11 cellular contexts compared by ENCODE assay signal in the genomic region with DNA sequence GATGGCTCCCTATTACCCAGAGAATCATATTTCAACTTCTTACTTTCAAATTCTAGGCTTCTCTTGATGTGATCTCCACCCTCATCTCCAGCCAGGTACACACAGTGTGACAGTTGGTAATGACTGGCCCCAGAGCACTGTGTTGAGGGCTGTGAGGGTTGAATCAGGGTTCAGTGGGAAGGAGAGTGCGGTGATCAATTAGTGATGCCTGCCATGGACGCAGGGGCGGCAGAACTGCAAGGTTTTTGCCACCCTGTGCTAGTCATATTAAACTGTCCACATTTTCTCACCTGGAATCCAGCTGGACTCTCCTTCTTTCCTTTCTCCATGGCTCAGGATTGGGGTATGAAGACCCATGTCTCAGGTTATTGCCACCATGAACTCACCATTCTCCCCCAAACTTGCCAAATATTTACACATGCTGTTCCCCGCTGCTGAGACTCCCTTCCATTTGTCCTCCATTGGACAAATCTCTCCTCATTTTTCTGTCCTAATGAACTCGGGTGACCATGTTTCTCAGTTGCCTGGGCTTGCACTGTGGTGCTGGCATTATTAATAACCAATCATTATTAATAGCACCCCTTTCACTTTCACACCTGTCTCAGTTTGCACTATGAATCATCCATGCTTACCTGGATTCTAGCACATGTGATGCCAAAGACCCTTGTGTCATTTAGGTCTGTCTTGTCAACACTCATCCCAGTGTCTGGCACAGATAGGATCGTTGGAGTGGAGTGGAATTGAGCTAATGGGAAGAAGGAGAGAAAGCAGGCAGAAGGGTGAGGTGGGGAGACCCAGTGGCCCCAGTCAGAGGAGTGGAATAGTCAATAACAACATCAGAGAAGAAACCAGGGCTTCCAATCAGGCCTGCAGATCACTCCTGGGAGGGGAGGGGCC. TPM values are rescaled to one million over a fixed set of nuclear protein-coding genes. Genes with fewer than 3 reads are reported as not detected.
A peak's percentile ranks its signal among the peaks of the same experiment; 100 is the strongest.
DNase-seq lines count a peak whose midpoint lies in the region; ATAC-seq and TF ChIP-seq lines count a peak whose summit lies in the region.
"Had no signal": no experiment of that assay in that cellular context is flagged by ENCODE, and none has a peak within 500 bp of the region (broad histone marks: within the 10 kb centered on the region; RNA-seq: fewer than 3 reads in every experiment).

No MANE protein-coding gene starts in this region.

- WGBS in esophagus squamous epithelium, 2 donors: 69 to 78% methylated on average over 6 of the region's 6 CpGs

- TF ChIP-seq CTCF in A673 (conservative IDR thresholded peaks at IDR 0.05; ENCODE audit: low read depth, low read length): no peak
- no peak for TF ChIP-seq CTCF in esophagus squamous epithelium (IDR thresholded peaks at IDR 0.05)
- no peak for TF ChIP-seq CTCF in HFFc6 (IDR thresholded peaks at IDR 0.05)

- H3K36me3 ChIP-seq in A673 (ENCODE audit: insufficient read depth, low read length, poor library complexity, severe bottlenecking) (no peaks in the 10 kb centered on the region), esophagus squamous epithelium (no peaks in the 10 kb centered on the region)

- no peak for TF ChIP-seq POLR2A in esophagus squamous epithelium (IDR thresholded peaks at IDR 0.05)

- no TSS peak for BruUV-seq in A673 (replicated peaks; lab: Mats Ljungman, UMichigan)

- intact Hi-C loops in A673 (cut with micrococcal nuclease; ENCODE audit: unreplicated experiment) (no loop called here), esophagus squamous epithelium (cut with DNase I) (no loop called here)

- H3K27me3 ChIP-seq in A673 (replicated peaks; ENCODE audit: insufficient read depth, low read depth, low read length, poor library complexity): no peaks in the 10 kb centered on the region
- H3K27me3 ChIP-seq in esophagus squamous epithelium: no peaks in the 10 kb centered on the region

- H3K36me3 Mint-ChIP-seq in activated naive CD4-positive, alpha-beta T cell treated with anti-CD3 and anti-CD28 coated beads, Interleukin-2, amount 50 U/mL, for 72 hours: peaks cover 0 to 10% of the 10 kb centered on the region in 2 donors
- H3K36me3 Mint-ChIP-seq in HFFc6 (ENCODE audit: low read depth): no peaks in the 10 kb centered on the region

- ATAC-seq in GM18858 (IDR thresholded peaks at IDR 0.05; ENCODE audit: unreplicated experiment): peak; percentile 36
- ATAC-seq in HG03066 (IDR thresholded peaks at IDR 0.05; ENCODE audit: low read depth, unreplicated experiment): peak; percentile 33
- no peak for ATAC-seq in activated naive CD4-positive, alpha-beta T cell treated with anti-CD3 and anti-CD28 coated beads, Interleukin-2, amount 50 U/mL, for 72 hours
- ATAC-seq: left lobe of liver had no signal

- CTCF ChIA-PET in A673 (lab: Charles Lee): no interaction called here

- H3K27me3 Mint-ChIP-seq in HFFc6 (ENCODE audit: insufficient read depth): peaks cover 49% of the 10 kb centered on the region

- no peaks in the 10 kb centered on the region for H3K9me3 Mint-ChIP-seq in activated naive CD4-positive, alpha-beta T cell treated with anti-CD3 and anti-CD28 coated beads, Interleukin-2, amount 50 U/mL, for 72 hours
- no peaks in the 10 kb centered on the region for H3K9me3 Mint-ChIP-seq in HFFc6

- H3K4me1 ChIP-seq in A673 (ENCODE audit: insufficient read depth, low read length, poor library complexity, severe bottlenecking) (peaks cover 31% of the 10 kb centered on the region), esophagus squamous epithelium (peaks cover 6 to 61% (median 10%) of the 10 kb centered on the region in 3 donors)

- DNase-seq in A673 (ENCODE audit: low spot score) (no peak), NCI-H446 (lab: John Stamatoyannopoulos, UW) (no peak), esophagus squamous epithelium (lab: John Stamatoyannopoulos, UW) (no peak), HFFc6 (no peak)
- no peak for DNase-seq in activated naive CD4-positive, alpha-beta T cell treated with anti-CD3 and anti-CD28 coated beads, Interleukin-2, amount 50 U/mL, for 72 hours (ENCODE audit: low spot score in 2 of 2)
- DNase-seq in stimulated activated CD4-positive, alpha-beta T cell treated with anti-CD3 and anti-CD28 coated beads, Interleukin-1b, Interleukin-23, amount 100 ng/mL, for 48 hours: no peak
- DNase-seq: Caco-2, NCI-H524 had no signal

- H3K4me3 Mint-ChIP-seq in HFFc6: no peak overlapping the region

- H3K27ac ChIP-seq in A673 (ENCODE audit: low read depth, low read length, poor library complexity, severe bottlenecking) (peak overlapping the region; percentile 68), esophagus squamous epithelium (peak overlapping the region in 2 of 4 donors; percentile 22 to 51)

- H3K9me3 ChIP-seq in A673 (ENCODE audit: low read depth, low read length, poor library complexity, severe bottlenecking) (no peaks in the 10 kb centered on the region), esophagus squamous epithelium (no peaks in the 10 kb centered on the region)
- H3K9me3 ChIP-seq: Caco-2 had no signal

- no peaks in the 10 kb centered on the region; the same call in 1 of the 2 replicates for H3K4me1 Mint-ChIP-seq in HFFc6 (ENCODE audit: low read depth)

- H3K4me3 ChIP-seq in A673 (ENCODE audit: low read depth, low read length, poor library complexity, severe bottlenecking) (no peak overlapping the region), esophagus squamous epithelium (no peak overlapping the region)

- peak overlapping the region; percentile 91 to 94 for H3K27ac Mint-ChIP-seq in activated naive CD4-positive, alpha-beta T cell treated with anti-CD3 and anti-CD28 coated beads, Interleukin-2, amount 50 U/mL, for 72 hours
- no peak overlapping the region for H3K27ac Mint-ChIP-seq in HFFc6

- POLR2A ChIA-PET in A673 (lab: Charles Lee; ENCODE audit: low non-redundant PET): no interaction called here

RNA-seq across cellular contexts. Expression of a gene that starts 33.9 kb away (rescaled TPM):
- 0.47 and 0.55 TPM in 2 replicates for total RNA-seq in A673 (2021)
- under 1 TPM in 1 of 2 donors, not detected in 1; 0.14 TPM for total RNA-seq in activated naive CD4-positive, alpha-beta T cell treated with anti-CD3 and anti-CD28 coated beads, Interleukin-2, amount 50 U/mL, for 72 hours
- not detected for total RNA-seq in esophagus squamous epithelium
- not detected for total RNA-seq in HFFc6 (2021; fragmentation: NEBNext Ultra II Directional; extraction: Animal tissue kit (Norgen Biotek cat#: 25700))
- total RNA-seq: left lobe of liver had no signal

RNA-seq across cellular contexts. Expression of a gene that starts 53.7 kb away (rescaled TPM):
- total RNA-seq in A673 (2021) (79.4 and 84.9 TPM in 2 replicates), esophagus squamous epithelium (10 to 100 TPM; 22.7 to 26.1 (median 23.6) TPM)
- 10 to 100 TPM; 31.1 to 34.1 TPM for total RNA-seq in activated naive CD4-positive, alpha-beta T cell treated with anti-CD3 and anti-CD28 coated beads, Interleukin-2, amount 50 U/mL, for 72 hours
- 1 to 10 TPM; 1.4 to 2.5 (median 1.9) TPM for total RNA-seq in HFFc6 (2021; fragmentation: NEBNext Ultra II Directional; extraction: Animal tissue kit (Norgen Biotek cat#: 25700))

Comparison
In these comparisons a context has a peak if more than half of its experiments do, and no peak if none do; other contexts are left out.
1. ATAC-seq: peak in GM18858 (single experiment) and HG03066 (single experiment); none in activated naive CD4-positive, alpha-beta T cell treated with anti-CD3 and anti-CD28 coated beads, Interleukin-2, amount 50 U/mL, for 72 hours (0 of 2).
2. RNA of a gene that starts 53.7 kb away (total RNA-seq): 79.4 to 84.9 TPM in A673, 31.1 to 34.1 TPM in activated naive CD4-positive, alpha-beta T cell treated with anti-CD3 and anti-CD28 coated beads, Interleukin-2, amount 50 U/mL, for 72 hours and 22.7 to 26.1 TPM in esophagus squamous epithelium; 1.4 to 2.5 TPM in HFFc6; every median in the first group is over 4 times any median in the second.